1 cellular context compared by ENCODE assay signal in the genomic region with DNA sequence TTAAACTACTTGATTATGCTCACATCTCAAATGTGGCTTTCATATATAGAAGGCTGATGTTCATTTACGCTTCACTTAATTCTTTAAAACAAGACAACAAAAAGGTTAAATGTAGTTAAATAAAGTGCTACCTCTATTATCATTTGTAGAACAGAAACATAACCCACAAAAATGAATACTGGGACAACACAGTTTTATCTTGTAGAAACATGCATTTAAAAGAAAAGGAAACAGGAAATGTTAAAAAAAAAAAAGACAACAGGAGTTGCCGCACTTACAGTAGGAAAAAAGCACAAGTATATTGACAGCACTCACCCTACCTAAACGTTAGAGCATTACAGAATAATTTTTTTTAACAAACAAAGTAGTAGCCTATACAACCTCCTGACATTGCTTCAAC.
TF ChIP-seq lines count a peak whose summit lies in the region.

No MANE protein-coding gene starts in this region.

TF ChIP-seq in endothelial cell of umbilical vein, 7 proteins besides CTCF, POLR2A, EP300 and RAD21:
- TF ChIP-seq MAX (IDR thresholded peaks at IDR 0.05; ENCODE audit: insufficient read depth, insufficient read length) (no peak), FOS (IDR thresholded peaks at IDR 0.05; ENCODE audit: borderline replicate concordance, insufficient read depth, low read length) (no peak), MYC (IDR thresholded peaks at IDR 0.05; ENCODE audit: low read depth, low read length) (no peak), GATA2 (IDR thresholded peaks at IDR 0.05; ENCODE audit: insufficient read depth, insufficient read length, low read depth, low read length) (no peak), EZH2 (IDR thresholded peaks at IDR 0.05; ENCODE audit: borderline replicate concordance, low read depth, low read length, severe bottlenecking) (no peak), POLR2AphosphoS5 (IDR thresholded peaks at IDR 0.05; ENCODE audit: insufficient read depth, low read depth, low read length) (no peak), JUN (IDR thresholded peaks at IDR 0.05; ENCODE audit: borderline replicate concordance, insufficient read depth, insufficient read length, low read depth) (no peak)
